8 cellular contexts compared by ENCODE assay signal in the genomic region with DNA sequence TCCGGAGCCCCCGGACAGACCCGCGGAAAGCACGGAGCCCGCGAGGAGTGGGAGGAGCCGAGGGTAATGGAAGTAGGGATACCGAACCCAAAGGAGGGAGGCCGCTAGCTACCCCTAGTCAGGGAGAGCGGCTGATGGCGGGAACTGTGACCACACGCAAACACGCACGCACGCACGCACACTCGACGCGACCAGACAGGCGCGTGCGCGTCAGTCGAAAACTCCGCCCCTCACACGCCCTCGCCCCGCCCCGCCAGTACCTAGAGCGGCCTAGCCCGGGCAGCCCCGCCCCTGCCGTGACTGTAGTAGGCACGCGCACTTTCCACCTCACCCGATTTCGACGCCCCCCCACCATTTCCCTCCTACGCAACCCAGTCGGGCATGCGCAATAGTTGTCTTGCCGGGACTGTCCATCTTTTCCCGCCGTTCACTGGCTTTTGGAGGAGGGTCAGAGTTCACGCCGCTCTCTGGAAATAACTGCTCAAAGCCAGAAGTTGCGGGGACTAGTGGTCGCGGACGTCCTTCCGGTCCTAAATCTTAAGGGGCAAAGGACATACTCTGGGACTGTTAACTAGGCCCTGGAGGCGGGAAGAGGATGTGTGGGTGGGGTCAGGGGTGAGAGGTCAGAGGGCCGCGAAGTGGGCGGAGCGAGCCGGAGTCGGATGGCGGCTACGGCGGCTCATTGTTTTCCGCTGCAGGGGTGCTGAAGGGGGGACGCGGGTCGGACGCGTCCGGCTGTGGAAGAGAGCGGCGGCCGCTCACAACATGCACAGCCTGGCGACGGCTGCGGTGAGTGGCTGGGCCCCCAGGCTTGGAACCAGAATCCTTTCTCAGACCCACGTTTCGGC. TPM values are rescaled to one million over a fixed set of nuclear protein-coding genes. Genes with fewer than 3 reads are reported as not detected.
DNase-seq lines count a peak whose midpoint lies in the region; ATAC-seq and TF ChIP-seq lines count a peak whose summit lies in the region.

A gene with protein sequence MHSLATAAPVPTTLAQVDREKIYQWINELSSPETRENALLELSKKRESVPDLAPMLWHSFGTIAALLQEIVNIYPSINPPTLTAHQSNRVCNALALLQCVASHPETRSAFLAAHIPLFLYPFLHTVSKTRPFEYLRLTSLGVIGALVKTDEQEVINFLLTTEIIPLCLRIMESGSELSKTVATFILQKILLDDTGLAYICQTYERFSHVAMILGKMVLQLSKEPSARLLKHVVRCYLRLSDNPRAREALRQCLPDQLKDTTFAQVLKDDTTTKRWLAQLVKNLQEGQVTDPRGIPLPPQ (plus strand): TSS at position 650 of the 848 bp plus-strand sequence. CDS start 116 bp downstream, at position 766.
A gene with protein sequence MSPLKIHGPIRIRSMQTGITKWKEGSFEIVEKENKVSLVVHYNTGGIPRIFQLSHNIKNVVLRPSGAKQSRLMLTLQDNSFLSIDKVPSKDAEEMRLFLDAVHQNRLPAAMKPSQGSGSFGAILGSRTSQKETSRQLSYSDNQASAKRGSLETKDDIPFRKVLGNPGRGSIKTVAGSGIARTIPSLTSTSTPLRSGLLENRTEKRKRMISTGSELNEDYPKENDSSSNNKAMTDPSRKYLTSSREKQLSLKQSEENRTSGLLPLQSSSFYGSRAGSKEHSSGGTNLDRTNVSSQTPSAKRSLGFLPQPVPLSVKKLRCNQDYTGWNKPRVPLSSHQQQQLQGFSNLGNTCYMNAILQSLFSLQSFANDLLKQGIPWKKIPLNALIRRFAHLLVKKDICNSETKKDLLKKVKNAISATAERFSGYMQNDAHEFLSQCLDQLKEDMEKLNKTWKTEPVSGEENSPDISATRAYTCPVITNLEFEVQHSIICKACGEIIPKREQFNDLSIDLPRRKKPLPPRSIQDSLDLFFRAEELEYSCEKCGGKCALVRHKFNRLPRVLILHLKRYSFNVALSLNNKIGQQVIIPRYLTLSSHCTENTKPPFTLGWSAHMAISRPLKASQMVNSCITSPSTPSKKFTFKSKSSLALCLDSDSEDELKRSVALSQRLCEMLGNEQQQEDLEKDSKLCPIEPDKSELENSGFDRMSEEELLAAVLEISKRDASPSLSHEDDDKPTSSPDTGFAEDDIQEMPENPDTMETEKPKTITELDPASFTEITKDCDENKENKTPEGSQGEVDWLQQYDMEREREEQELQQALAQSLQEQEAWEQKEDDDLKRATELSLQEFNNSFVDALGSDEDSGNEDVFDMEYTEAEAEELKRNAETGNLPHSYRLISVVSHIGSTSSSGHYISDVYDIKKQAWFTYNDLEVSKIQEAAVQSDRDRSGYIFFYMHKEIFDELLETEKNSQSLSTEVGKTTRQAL (minus strand): TSS at position 162 of the 848 bp plus-strand sequence. CDS start 9,698 bp downstream, outside the sequence.

- peak in 1 of 2 donors; percentile 79 for TF ChIP-seq POLR2A in Peyer's patch (IDR thresholded peaks at IDR 0.05)

- H4K20me1 ChIP-seq in KMS-11 (ENCODE audit: insufficient read depth), result no peaks in the 10 kb centered on the region; the same call in none of the 2 replicates

- peak within 1 kb of the TSS; percentile 89 for H2AFZ ChIP-seq in KMS-11 (ENCODE audit: low read depth)

- H3K4me1 ChIP-seq in KMS-11 (ENCODE audit: low read depth, poor library complexity, severe bottlenecking) (peaks cover 47% of the 10 kb centered on the region), Peyer's patch (peaks cover 0 to 30% (median 9%) of the 10 kb centered on the region in 4 donors), muscle layer of duodenum (ENCODE audit: control insufficient read depth in 1 of 2, insufficient read depth in 2 of 2, low read length in 2 of 2) (peaks cover 22 to 36% of the 10 kb centered on the region in 2 donors)

- H3K36me3 ChIP-seq in KMS-11 (ENCODE audit: insufficient read depth) (peaks cover 5% of the 10 kb centered on the region; the same call in 1 of the 2 replicates), Peyer's patch (peaks cover 0 to 11% (median 0%) of the 10 kb centered on the region in 3 donors), muscle layer of duodenum (ENCODE audit: control insufficient read depth in 1 of 2, insufficient read depth in 2 of 2, low read length in 2 of 2) (peaks cover 0 to 20% of the 10 kb centered on the region in 2 donors)

- DNase-seq in DMS53 treated with DMSO at 0.1 percent for 48 hours (lab: John Stamatoyannopoulos, UW; ENCODE audit: unreplicated experiment) (peak; percentile 90), Peyer's patch (peak; percentile 100)
- peak; percentile 100 for DNase-seq in activated T-cell treated with anti-CD3 and anti-CD28 coated beads, Interleukin-2, amount 50 U/mL, for 48 hours
- peak; percentile 100 for DNase-seq in stimulated activated CD8-positive, alpha-beta memory T cell treated with anti-CD3 and anti-CD28 coated beads, Interleukin-7, amount 100 ng/mL, for 4 hours (ENCODE audit: low read depth in 2 of 2)

- H3K27ac ChIP-seq in KMS-11 (peak within 1 kb of the TSS; percentile 99), Peyer's patch (peak within 1 kb of the TSS; percentile 89 to 92 (median 90)), muscle layer of duodenum (ENCODE audit: low read length) (peak within 1 kb of the TSS; percentile 95)

- peaks cover 77% of the 10 kb centered on the region for H3K79me2 ChIP-seq in KMS-11 (ENCODE audit: insufficient read depth, low read depth)

- H3K4me3 ChIP-seq in KMS-11 (IDR thresholded peaks at IDR 0.05; ENCODE audit: insufficient read depth, low read depth, low read length) (peak within 1 kb of the TSS; percentile 95), Peyer's patch (peak within 1 kb of the TSS; percentile 56 to 81 (median 67)), muscle layer of duodenum (ENCODE audit: low read depth in 1 of 2, low read length in 2 of 2) (peak within 1 kb of the TSS; percentile 74 to 85)

- TF ChIP-seq CTCF in KMS-11 (conservative IDR thresholded peaks at IDR 0.05; ENCODE audit: low read depth, low read length), result no peak
- peak in 3 of 6 experiments; percentile 27 to 36 (median 33) for TF ChIP-seq CTCF in Peyer's patch (IDR thresholded peaks at IDR 0.05)

- H3K9ac ChIP-seq in KMS-11, result peak within 1 kb of the TSS; percentile 99

- ATAC-seq in GM21737 (IDR thresholded peaks at IDR 0.05; ENCODE audit: unreplicated experiment) (peak; percentile 83), esophagus mucosa (peak; percentile 99)

- H3K27me3 ChIP-seq in KMS-11 (ENCODE audit: insufficient read depth, low read depth) (no peaks in the 10 kb centered on the region), Peyer's patch (no peaks in the 10 kb centered on the region), muscle layer of duodenum (ENCODE audit: low read depth, low read length) (no peaks in the 10 kb centered on the region)

- H3K9me3 ChIP-seq in Peyer's patch (no peaks in the 10 kb centered on the region), muscle layer of duodenum (ENCODE audit: control insufficient read depth in 1 of 2, low read length in 2 of 2) (no peaks in the 10 kb centered on the region)

- H3K4me2 ChIP-seq in KMS-11, result peak within 1 kb of the TSS; percentile 89

RNA-seq across cellular contexts. Expression of the first gene that starts in this region (rescaled TPM):
- total RNA-seq in Peyer's patch (10 to 100 TPM; 27.2 to 54.2 (median 51.5) TPM), esophagus mucosa (34.6 TPM)

RNA-seq across cellular contexts. Expression of the second gene that starts in this region (rescaled TPM):
- total RNA-seq in Peyer's patch (10 to 100 TPM; 12.6 to 44.6 (median 21.8) TPM), esophagus mucosa (11.8 TPM)

Comparison
In these comparisons a context has a peak if more than half of its experiments do, and no peak if none do; other contexts are left out.
1. Peak in every context shown above with its lines: DNase-seq, ATAC-seq, H3K4me3 ChIP-seq and H3K27ac ChIP-seq.